ENCODE assay signal across 10 cellular contexts in the genomic region with DNA sequence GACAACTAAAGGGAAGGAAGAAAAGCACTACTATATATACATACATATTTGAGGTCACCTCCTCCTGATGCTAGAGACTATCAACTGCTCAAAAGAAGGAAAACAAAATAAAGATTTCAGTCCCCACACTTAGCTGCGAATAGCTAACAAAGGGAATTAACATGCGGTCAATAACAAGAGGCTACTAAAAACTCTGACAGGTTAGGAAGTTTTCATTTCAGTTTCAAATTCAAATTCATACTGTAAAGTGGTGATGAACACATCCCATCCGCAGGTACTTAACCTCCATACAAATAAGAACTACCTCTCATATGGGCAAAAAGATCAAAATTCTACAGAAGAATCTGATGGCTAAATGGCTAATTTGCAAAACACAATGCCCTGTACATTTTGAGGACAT. TPM values are rescaled to one million over a fixed set of nuclear protein-coding genes. Genes with fewer than 3 reads are reported as not detected.
DNase-seq lines count a peak whose midpoint lies in the region; ATAC-seq and TF ChIP-seq lines count a peak whose summit lies in the region.
"Had no signal": no experiment of that assay in that cellular context is flagged by ENCODE, and none has a peak within 500 bp of the region (broad histone marks: within the 10 kb centered on the region; RNA-seq: fewer than 3 reads in every experiment).

No MANE protein-coding gene starts in this region.

- H3K4me1 ChIP-seq in CD4-positive, CD25-positive, alpha-beta regulatory T cell (ENCODE audit: control insufficient read depth, insufficient read depth, low read length, poor library complexity, severe bottlenecking) = peaks cover 62% of the 10 kb centered on the region
- H3K4me1 ChIP-seq in Loucy (ENCODE audit: insufficient read depth, low read length, poor library complexity, severe bottlenecking) = peaks cover 34% of the 10 kb centered on the region

- peak overlapping the region; percentile 97 for H3K4me3 ChIP-seq in CD4-positive, CD25-positive, alpha-beta regulatory T cell (ENCODE audit: low read depth, low read length)
- peak overlapping the region; percentile 99 for H3K4me3 ChIP-seq in Loucy (ENCODE audit: low read length, poor library complexity, severe bottlenecking)

- DNase-seq in CD4-positive, CD25-positive, alpha-beta regulatory T cell = peak in 1 of 3 donors; percentile 63
- DNase-seq in chondrocyte (ENCODE audit: low spot score) (no peak), naive B cell (no peak)
- DNase-seq: stimulated activated CD4-positive, alpha-beta T cell treated with anti-CD3 and anti-CD28 coated beads, Interleukin-4, amount 100 ng/mL, for 4 hours; SW 1271 had no signal

- ATAC-seq in CD4-positive, CD25-positive, alpha-beta regulatory T cell (ENCODE audit: low read depth in 2 of 2) = no peak
- ATAC-seq in naive B cell (ENCODE audit: low read depth in 2 of 2) (no peak), GM18861 (IDR thresholded peaks at IDR 0.05; ENCODE audit: unreplicated experiment) (no peak), GM21381 (IDR thresholded peaks at IDR 0.05; ENCODE audit: unreplicated experiment) (no peak), HG03025 (IDR thresholded peaks at IDR 0.05; ENCODE audit: low FRiP score, unreplicated experiment) (no peak), GM21526 (IDR thresholded peaks at IDR 0.05; ENCODE audit: low FRiP score, unreplicated experiment) (no peak)

- H3K9ac ChIP-seq in Loucy (ENCODE audit: low read depth, low read length, poor library complexity, severe bottlenecking) = peak overlapping the region; percentile 98

- H3K4me3 Mint-ChIP-seq in CD4-positive, CD25-positive, alpha-beta regulatory T cell = peak overlapping the region; percentile 98 to 100 (median 98)
- peak overlapping the region; percentile 96 for H3K4me3 Mint-ChIP-seq in chondrocyte (ENCODE audit: unreplicated experiment)
- H3K4me3 Mint-ChIP-seq in naive B cell = peak overlapping the region; percentile 30 to 96 (median 80)

- peak overlapping the region; percentile 77 for H3K27ac ChIP-seq in CD4-positive, CD25-positive, alpha-beta regulatory T cell (ENCODE audit: insufficient read depth, low read length, poor library complexity, severe bottlenecking)

- no peaks in the 10 kb centered on the region for H3K9me2 ChIP-seq in Loucy (replicated peaks; ENCODE audit: low read depth, low read length)

- no peaks in the 10 kb centered on the region for H3K9me3 Mint-ChIP-seq in CD4-positive, CD25-positive, alpha-beta regulatory T cell
- no peaks in the 10 kb centered on the region for H3K9me3 Mint-ChIP-seq in chondrocyte (ENCODE audit: low read depth)
- no peaks in the 10 kb centered on the region for H3K9me3 Mint-ChIP-seq in naive B cell

- H3F3A ChIP-seq in Loucy (ENCODE audit: low read depth) = peaks cover 4% of the 10 kb centered on the region; the same call in 1 of the 2 replicates

- H3K27me3 ChIP-seq in CD4-positive, CD25-positive, alpha-beta regulatory T cell (ENCODE audit: control insufficient read depth, insufficient read depth, low read length) = no peaks in the 10 kb centered on the region
- H3K27me3 ChIP-seq in Loucy (ENCODE audit: insufficient read depth, low read length, poor library complexity, severe bottlenecking) = no peaks in the 10 kb centered on the region

- TF ChIP-seq CTCF in Loucy (conservative IDR thresholded peaks at IDR 0.05; ENCODE audit: low read length) (no peak), chondrocyte (IDR thresholded peaks at IDR 0.05) (no peak)

- peaks cover 2% of the 10 kb centered on the region for H3K36me3 Mint-ChIP-seq in CD4-positive, CD25-positive, alpha-beta regulatory T cell
- H3K36me3 Mint-ChIP-seq in chondrocyte (ENCODE audit: low read depth) = peaks cover 5% of the 10 kb centered on the region
- H3K36me3 Mint-ChIP-seq in naive B cell = peaks cover 2 to 3% of the 10 kb centered on the region in 2 donors

- H3K36me3 ChIP-seq in CD4-positive, CD25-positive, alpha-beta regulatory T cell (ENCODE audit: control insufficient read depth, insufficient read depth, low read length) = peaks cover 12% of the 10 kb centered on the region
- peaks cover 7% of the 10 kb centered on the region; the same call in 1 of the 2 replicates for H3K36me3 ChIP-seq in Loucy (ENCODE audit: insufficient read depth, low read length)

- H2AFZ ChIP-seq in Loucy (ENCODE audit: low read length) = no peak overlapping the region

- peaks cover 71% of the 10 kb centered on the region for H4K20me1 ChIP-seq in Loucy (ENCODE audit: insufficient read depth, low read length, poor library complexity, severe bottlenecking)

- peak overlapping the region; percentile 97 to 99 (median 98) for H3K27ac Mint-ChIP-seq in CD4-positive, CD25-positive, alpha-beta regulatory T cell
- H3K27ac Mint-ChIP-seq in chondrocyte (ENCODE audit: unreplicated experiment) (peak overlapping the region; percentile 98), naive B cell (peak overlapping the region in 2 of 6 donors; percentile 45 to 50)

- peak overlapping the region; percentile 81 for H3K4me2 ChIP-seq in Loucy (ENCODE audit: low read depth, low read length, poor library complexity, severe bottlenecking)

- no peaks in the 10 kb centered on the region for H3K9me3 ChIP-seq in CD4-positive, CD25-positive, alpha-beta regulatory T cell (ENCODE audit: control insufficient read depth in 2 of 2, low read length in 2 of 2)
- H3K9me3 ChIP-seq in Loucy (ENCODE audit: insufficient read depth, low read depth, low read length) = no peaks in the 10 kb centered on the region

- peaks cover 14 to 48% (median 31%) of the 10 kb centered on the region in 4 donors for H3K4me1 Mint-ChIP-seq in CD4-positive, CD25-positive, alpha-beta regulatory T cell
- H3K4me1 Mint-ChIP-seq in chondrocyte (ENCODE audit: low read depth) = peaks cover 42% of the 10 kb centered on the region
- H3K4me1 Mint-ChIP-seq in naive B cell = peaks cover 37 to 63% (median 55%) of the 10 kb centered on the region in 3 donors

- peaks cover 74% of the 10 kb centered on the region for H3K79me2 ChIP-seq in Loucy (ENCODE audit: insufficient read depth, low read length)

- peaks cover 10% of the 10 kb centered on the region for H3K27me3 Mint-ChIP-seq in CD4-positive, CD25-positive, alpha-beta regulatory T cell
- H3K27me3 Mint-ChIP-seq in chondrocyte (ENCODE audit: low read depth) (no peaks in the 10 kb centered on the region), naive B cell (no peaks in the 10 kb centered on the region)

RNA-seq across cellular contexts. Expression of a gene that starts 2.6 kb away (rescaled TPM):
- total RNA-seq in CD4-positive, CD25-positive, alpha-beta regulatory T cell = 351 TPM
- 100 to 1,000 TPM; 210 to 266 (median 227) TPM for polyA plus RNA-seq in CD4-positive, CD25-positive, alpha-beta regulatory T cell
- 83.5 to 135 TPM (median 89.5 TPM) in 3 replicates for total RNA-seq in chondrocyte
- polyA plus RNA-seq in naive B cell (ENCODE audit: low read depth in 6 of 6) = 10 to 100 TPM; 57.8 to 78.2 (median 65.1) TPM
